10 cellular contexts compared by ENCODE assay signal in the genomic region with DNA sequence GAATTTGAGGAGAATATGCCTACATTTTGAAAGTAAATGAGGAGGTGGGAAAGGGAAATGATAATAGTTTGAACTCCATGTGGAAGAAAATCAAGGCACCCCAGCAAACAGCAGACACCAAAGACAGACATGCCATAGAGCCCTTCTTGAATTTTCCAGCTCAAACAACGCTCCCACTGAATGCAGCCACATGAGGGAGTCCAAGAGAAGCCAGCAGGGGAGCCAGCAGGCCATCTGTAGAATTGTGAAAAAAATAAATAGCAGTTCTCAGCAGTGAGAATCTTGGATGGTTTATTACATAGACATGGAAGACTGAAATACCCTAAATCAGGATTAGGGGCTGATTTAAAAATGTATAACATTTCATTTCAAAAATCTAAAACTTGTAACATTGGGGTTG.
DNase-seq lines count a peak whose midpoint lies in the region; TF ChIP-seq lines count a peak whose summit lies in the region.
"Had no signal": no experiment of that assay in that cellular context is flagged by ENCODE, and none has a peak within 500 bp of the region (broad histone marks: within the 10 kb centered on the region; RNA-seq: fewer than 3 reads in every experiment).

No MANE protein-coding gene starts in this region.

- no peak overlapping the region for H3K4me3 Mint-ChIP-seq in MCF 10A (ENCODE audit: unreplicated experiment)
- H3K4me3 Mint-ChIP-seq in activated T-helper 1 cell treated with anti-CD3 and anti-CD28 coated beads, Interleukin-12 subunit alpha, Interleukin-12 subunit beta, Interleukin-2, Interleukin-4 antibody, amounts not matched to agents 30 ng/mL and 10 ng/mL and 1 ng/mL, durations not matched to agents 14 hours and 24 hours and 36 hours, result no peak overlapping the region

- CTCF ChIA-PET in MCF 10A (lab: Yijun Ruan, JAX), result interaction anchor here (0.6 to 0.7 kb wide), 5 partner anchors 132 to 1371 kb away, joined by 3 read pairs; no protein-coding TSS in a partner anchor

- in situ Hi-C loops in transverse colon (cut with MboI; ENCODE audit: low pct_ligation_motif_present in 1 of 4, low pct_unique_long_range_greater_than_20kb in 1 of 4, low sequenced_read_pairs in 3 of 4), result no loop called here

- TF ChIP-seq POLR2A in breast epithelium (IDR thresholded peaks at IDR 0.05) (no peak), transverse colon (IDR thresholded peaks at IDR 0.05) (no peak)

- no peak overlapping the region for H3K27ac Mint-ChIP-seq in MCF 10A (ENCODE audit: low read depth, unreplicated experiment)
- H3K27ac Mint-ChIP-seq in activated T-helper 1 cell treated with anti-CD3 and anti-CD28 coated beads, Interleukin-12 subunit alpha, Interleukin-12 subunit beta, Interleukin-2, Interleukin-4 antibody, amounts not matched to agents 30 ng/mL and 10 ng/mL and 1 ng/mL, durations not matched to agents 14 hours and 24 hours and 36 hours, result no peak overlapping the region

- no peaks in the 10 kb centered on the region for H3K27me3 ChIP-seq in breast epithelium
- no peaks in the 10 kb centered on the region for H3K27me3 ChIP-seq in transverse colon
- H3K27me3 ChIP-seq: BLaER1 treated with 17β-estradiol and CSF1 and Interleukin-3, amounts not matched to agents 10 nM and 100 nM had no signal

- no peaks in the 10 kb centered on the region for H3K9me3 Mint-ChIP-seq in MCF 10A (ENCODE audit: unreplicated experiment)
- H3K9me3 Mint-ChIP-seq in activated T-helper 1 cell treated with anti-CD3 and anti-CD28 coated beads, Interleukin-12 subunit alpha, Interleukin-12 subunit beta, Interleukin-2, Interleukin-4 antibody, amounts not matched to agents 30 ng/mL and 10 ng/mL and 1 ng/mL, durations not matched to agents 14 hours and 24 hours and 36 hours, result no peaks in the 10 kb centered on the region

- no peaks in the 10 kb centered on the region for H3K4me1 Mint-ChIP-seq in MCF 10A (ENCODE audit: insufficient read depth, unreplicated experiment)
- no peaks in the 10 kb centered on the region for H3K4me1 Mint-ChIP-seq in activated T-helper 1 cell treated with anti-CD3 and anti-CD28 coated beads, Interleukin-12 subunit alpha, Interleukin-12 subunit beta, Interleukin-2, Interleukin-4 antibody, amounts not matched to agents 30 ng/mL and 10 ng/mL and 1 ng/mL, durations not matched to agents 14 hours and 24 hours and 36 hours (ENCODE audit: low read depth)

- DNase-seq in MCF 10A (ENCODE audit: unreplicated experiment) (peak; percentile 45), breast epithelium (ENCODE audit: low spot score in 2 of 2) (no peak), SK-N-DZ (ENCODE audit: low spot score) (peak; percentile 21), glomerular visceral epithelial cell (ENCODE audit: extremely low spot score) (peak; percentile 33), transverse colon (no peak), NOMO-1 treated with dmso at 0.1 percent for 144 hours (lab: John Stamatoyannopoulos, UW; ENCODE audit: unreplicated experiment) (no peak)
- DNase-seq in activated naive CD4-positive, alpha-beta T cell treated with Interleukin-2 at 50 U/mL for 16 hours, result no peak
- no peak for DNase-seq in activated T-helper 1 cell treated with anti-CD3 and anti-CD28 coated beads, Interleukin-12 subunit alpha, Interleukin-12 subunit beta, Interleukin-2, Interleukin-4 antibody, amounts not matched to agents 30 ng/mL and 10 ng/mL and 1 ng/mL, durations not matched to agents 14 hours and 24 hours and 36 hours (ENCODE audit: low spot score)

- BruUV-seq in MCF 10A (replicated peaks; lab: Mats Ljungman, UMichigan), result no TSS peak

- H3K27me3 Mint-ChIP-seq in MCF 10A (ENCODE audit: insufficient read depth, unreplicated experiment), result no peaks in the 10 kb centered on the region
- H3K27me3 Mint-ChIP-seq in activated T-helper 1 cell treated with anti-CD3 and anti-CD28 coated beads, Interleukin-12 subunit alpha, Interleukin-12 subunit beta, Interleukin-2, Interleukin-4 antibody, amounts not matched to agents 30 ng/mL and 10 ng/mL and 1 ng/mL, durations not matched to agents 14 hours and 24 hours and 36 hours (ENCODE audit: insufficient read depth), result no peaks in the 10 kb centered on the region

- H3K36me3 ChIP-seq in breast epithelium, result no peaks in the 10 kb centered on the region
- H3K36me3 ChIP-seq in transverse colon, result no peaks in the 10 kb centered on the region
- H3K36me3 ChIP-seq: BLaER1 treated with 17β-estradiol and CSF1 and Interleukin-3, amounts not matched to agents 10 nM and 100 nM had no signal

- TF ChIP-seq CTCF in MCF 10A (IDR thresholded peaks at IDR 0.05; ENCODE audit: unreplicated experiment) (peak; percentile 48), breast epithelium (IDR thresholded peaks at IDR 0.05) (peak in 1 of 3 donors; percentile 29), transverse colon (IDR thresholded peaks at IDR 0.05) (peak; percentile 19 to 37 (median 27))

- H3K36me3 Mint-ChIP-seq in MCF 10A (ENCODE audit: insufficient read depth, unreplicated experiment), result no peaks in the 10 kb centered on the region
- H3K36me3 Mint-ChIP-seq in activated T-helper 1 cell treated with anti-CD3 and anti-CD28 coated beads, Interleukin-12 subunit alpha, Interleukin-12 subunit beta, Interleukin-2, Interleukin-4 antibody, amounts not matched to agents 30 ng/mL and 10 ng/mL and 1 ng/mL, durations not matched to agents 14 hours and 24 hours and 36 hours (ENCODE audit: low read depth), result no peaks in the 10 kb centered on the region

- H3K27ac ChIP-seq in breast epithelium, result no peak overlapping the region
- no peak overlapping the region for H3K27ac ChIP-seq in transverse colon
- H3K27ac ChIP-seq: BLaER1 treated with 17β-estradiol and CSF1 and Interleukin-3, amounts not matched to agents 10 nM and 100 nM; skin epidermis had no signal

- H3K9me3 ChIP-seq in breast epithelium (no peaks in the 10 kb centered on the region), transverse colon (no peaks in the 10 kb centered on the region)
- H3K9me3 ChIP-seq: BLaER1 treated with 17β-estradiol and CSF1 and Interleukin-3, amounts not matched to agents 10 nM and 100 nM had no signal

- POLR2A ChIA-PET in MCF 10A (lab: Yijun Ruan, JAX), result no interaction called here

- H3K4me1 ChIP-seq in breast epithelium (no peaks in the 10 kb centered on the region), transverse colon (no peaks in the 10 kb centered on the region)

- no peak for TF ChIP-seq EP300 in transverse colon (IDR thresholded peaks at IDR 0.05; ENCODE audit: low read depth)

- intact Hi-C loops in MCF 10A (cut with micrococcal nuclease), result loop anchor here (2.0 kb wide), 1 partner anchor 822 kb away; no protein-coding TSS in a partner anchor
- intact Hi-C loops in breast epithelium (cut with DNase I; ENCODE audit: low total_unique reads), result no loop called here
- intact Hi-C loops in transverse colon (cut with DNase I; ENCODE audit: low total_unique reads), result no loop called here
- intact Hi-C loops in activated T-helper 1 cell treated with anti-CD3 and anti-CD28 coated beads, Interleukin-12 subunit alpha, Interleukin-12 subunit beta, Interleukin-2, Interleukin-4 antibody, amounts not matched to agents 30 ng/mL and 10 ng/mL and 1 ng/mL, durations not matched to agents 14 hours and 24 hours and 36 hours (cut with micrococcal nuclease), result no loop called here

- WGBS in transverse colon (ENCODE audit: low coverage in 1 of 2), 2 donors, result 30 to 75% methylated on average over 1 of the region's 1 CpG

- H3K4me3 ChIP-seq in breast epithelium, result no peak overlapping the region
- no peak overlapping the region for H3K4me3 ChIP-seq in transverse colon
- H3K4me3 ChIP-seq: BLaER1 treated with 17β-estradiol and CSF1 and Interleukin-3, amounts not matched to agents 10 nM and 100 nM; skin epidermis had no signal

Comparison
In these comparisons a context has a peak if more than half of its experiments do, and no peak if none do; other contexts are left out.
1. DNase-seq: peak in MCF 10A (single experiment), SK-N-DZ (single experiment) and glomerular visceral epithelial cell (single experiment); none in breast epithelium (0 of 2), transverse colon (single experiment), activated naive CD4-positive, alpha-beta T cell treated with Interleukin-2 at 50 U/mL for 16 hours (single experiment), NOMO-1 treated with dmso at 0.1 percent for 144 hours (single experiment) and activated T-helper 1 cell treated with anti-CD3 and anti-CD28 coated beads, Interleukin-12 subunit alpha, Interleukin-12 subunit beta, Interleukin-2, Interleukin-4 antibody, amounts not matched to agents 30 ng/mL and 10 ng/mL and 1 ng/mL, durations not matched to agents 14 hours and 24 hours and 36 hours (single experiment).